Comparison of ENCODE assay signal across 8 cellular contexts in genomic region chr17:38444151-38444550, GRCh38. TPM values are rescaled to one million over a fixed set of nuclear protein-coding genes. Genes with fewer than 3 reads are reported as not detected.
DNase-seq lines count a peak whose midpoint lies in the region; ATAC-seq and TF ChIP-seq lines count a peak whose summit lies in the region.

No MANE protein-coding gene starts in this region.

- DNase-seq in CD1c-positive myeloid dendritic cell (ENCODE audit: extremely low spot score) (peak; percentile 38), HFFc6 (peak; percentile 43), NCI-H748 treated with DMSO at 0.1 percent for 48 hours (lab: John Stamatoyannopoulos, UW) (peak; percentile 41), epithelial cell of esophagus (ENCODE audit: low read depth) (peak; percentile 76)
- DNase-seq in activated CD8-positive, alpha-beta memory T cell treated with anti-CD3 and anti-CD28 coated beads, Interleukin-2, amount 50 U/mL, for 4 hours = peak; percentile 56
- peak in 8 of 9 donors; percentile 21 to 60 (median 53) for DNase-seq in naive thymus-derived CD4-positive, alpha-beta T cell
- DNase-seq in stimulated activated naive CD8-positive, alpha-beta T cell treated with anti-CD3 and anti-CD28 coated beads, Interleukin-15, Interleukin-2, amounts not matched to agents 100 U/mL and 50 U/mL, for 24 hours = peak; percentile 60

- H3K9me3 ChIP-seq in naive thymus-derived CD4-positive, alpha-beta T cell (ENCODE audit: control insufficient read depth in 2 of 3, low read length in 3 of 3) = no peaks in the 10 kb centered on the region

- H3K4me1 Mint-ChIP-seq in HFFc6 (ENCODE audit: low read depth) = peaks cover 42% of the 10 kb centered on the region
- peaks cover 0 to 15% (median 11%) of the 10 kb centered on the region in 7 donors for H3K4me1 Mint-ChIP-seq in naive thymus-derived CD4-positive, alpha-beta T cell

- H3K9me3 Mint-ChIP-seq in HFFc6 = no peaks in the 10 kb centered on the region
- H3K9me3 Mint-ChIP-seq in naive thymus-derived CD4-positive, alpha-beta T cell = peaks cover 0 to under 1% (median 0%) of the 10 kb centered on the region in 11 donors

- intact Hi-C loops in naive thymus-derived CD4-positive, alpha-beta T cell (cut with micrococcal nuclease) = loop anchor here (1.0 to 2.0 kb wide), 3 partner anchors 41 to 223 kb away; no protein-coding TSS in a partner anchor

- TF ChIP-seq CTCF in HFFc6 (IDR thresholded peaks at IDR 0.05) (peak; percentile 95), epithelial cell of esophagus (IDR thresholded peaks at IDR 0.05; ENCODE audit: insufficient read depth, low read depth, low read length, missing control alignments) (peak; percentile 92)

- no peaks in the 10 kb centered on the region for H3K36me3 ChIP-seq in naive thymus-derived CD4-positive, alpha-beta T cell (ENCODE audit: control insufficient read depth in 2 of 3, insufficient read depth in 3 of 3, low read length in 3 of 3)

- peaks cover 0 to 8% of the 10 kb centered on the region in 2 donors for H3K4me1 ChIP-seq in naive thymus-derived CD4-positive, alpha-beta T cell (ENCODE audit: control insufficient read depth in 2 of 2, insufficient read depth in 2 of 2, low read length in 2 of 2)

- peak; percentile 77 for ATAC-seq in naive thymus-derived CD4-positive, alpha-beta T cell
- peak; percentile 79 for ATAC-seq in stimulated activated naive CD8-positive, alpha-beta T cell treated with anti-CD3 and anti-CD28 coated beads, Interleukin-15, Interleukin-2, amounts not matched to agents 100 U/mL and 50 U/mL, for 24 hours
- no peak for ATAC-seq in HG02678 (IDR thresholded peaks at IDR 0.05; ENCODE audit: unreplicated experiment)

- peaks cover 2% of the 10 kb centered on the region; the same call in 1 of the 2 replicates for H3K36me3 Mint-ChIP-seq in HFFc6 (ENCODE audit: low read depth)
- no peaks in the 10 kb centered on the region for H3K36me3 Mint-ChIP-seq in naive thymus-derived CD4-positive, alpha-beta T cell

- no peak overlapping the region for H3K4me3 ChIP-seq in epithelial cell of esophagus (ENCODE audit: low read length)
- H3K4me3 ChIP-seq in naive thymus-derived CD4-positive, alpha-beta T cell (ENCODE audit: low read length) = no peak overlapping the region

- CTCF ChIA-PET in naive thymus-derived CD4-positive, alpha-beta T cell (lab: Charles Lee) = interaction anchor here (1.1 kb wide), 1 partner anchor 17 kb away, joined by 5 read pairs; no protein-coding TSS in a partner anchor

- no peaks in the 10 kb centered on the region; the same call in 1 of the 2 replicates for H3K27me3 Mint-ChIP-seq in HFFc6 (ENCODE audit: insufficient read depth)
- peaks cover 0 to 9% (median 2%) of the 10 kb centered on the region in 5 donors for H3K27me3 Mint-ChIP-seq in naive thymus-derived CD4-positive, alpha-beta T cell

- peak overlapping the region; percentile 43 for H3K27ac Mint-ChIP-seq in HFFc6
- H3K27ac Mint-ChIP-seq in naive thymus-derived CD4-positive, alpha-beta T cell = peak overlapping the region in 1 of 9 donors; percentile 10

- POLR2A ChIA-PET in naive thymus-derived CD4-positive, alpha-beta T cell (lab: Charles Lee) = no interaction called here

- H3K27me3 ChIP-seq in naive thymus-derived CD4-positive, alpha-beta T cell (ENCODE audit: control insufficient read depth in 2 of 2, insufficient read depth in 2 of 2, low read length in 2 of 2) = no peaks in the 10 kb centered on the region

- no peak overlapping the region for H3K27ac ChIP-seq in naive thymus-derived CD4-positive, alpha-beta T cell (ENCODE audit: low read depth, low read length)

- H3K4me3 Mint-ChIP-seq in HFFc6 = peak overlapping the region; percentile 17; the same call in 1 of the 2 replicates
- peak overlapping the region in 5 of 10 donors; percentile 18 to 61 (median 48) for H3K4me3 Mint-ChIP-seq in naive thymus-derived CD4-positive, alpha-beta T cell

RNA-seq across cellular contexts. Expression of gene ARHGAP23, which starts 15.9 kb away (rescaled TPM):
- total RNA-seq in HFFc6 (2021; fragmentation: NEBNext Ultra II Directional; extraction: Animal tissue kit (Norgen Biotek cat#: 25700)) = 100 to 1,000 TPM; 206 to 231 (median 224) TPM
- total RNA-seq in naive thymus-derived CD4-positive, alpha-beta T cell = 1 to 10 TPM in 1 of 5 experiments, under 1 TPM in 2, not detected in 2; 0.24 to 1.3 (median 0.34) TPM
- not detected for polyA plus RNA-seq in naive thymus-derived CD4-positive, alpha-beta T cell

Comparison
In these comparisons a context has a peak if more than half of its experiments do, and no peak if none do; other contexts are left out.
1. RNA of gene ARHGAP23, which starts 15.9 kb away (total RNA-seq): 206 to 231 TPM in HFFc6; 0.24 to 1.3 TPM in naive thymus-derived CD4-positive, alpha-beta T cell; every median in the first group is over 10 times any median in the second.
2. Peak in every context shown above with its lines, with median percentiles within 50 percentile points of each other: DNase-seq.